Comparison of ENCODE assay signal across 18 cellular contexts in the genomic region with DNA sequence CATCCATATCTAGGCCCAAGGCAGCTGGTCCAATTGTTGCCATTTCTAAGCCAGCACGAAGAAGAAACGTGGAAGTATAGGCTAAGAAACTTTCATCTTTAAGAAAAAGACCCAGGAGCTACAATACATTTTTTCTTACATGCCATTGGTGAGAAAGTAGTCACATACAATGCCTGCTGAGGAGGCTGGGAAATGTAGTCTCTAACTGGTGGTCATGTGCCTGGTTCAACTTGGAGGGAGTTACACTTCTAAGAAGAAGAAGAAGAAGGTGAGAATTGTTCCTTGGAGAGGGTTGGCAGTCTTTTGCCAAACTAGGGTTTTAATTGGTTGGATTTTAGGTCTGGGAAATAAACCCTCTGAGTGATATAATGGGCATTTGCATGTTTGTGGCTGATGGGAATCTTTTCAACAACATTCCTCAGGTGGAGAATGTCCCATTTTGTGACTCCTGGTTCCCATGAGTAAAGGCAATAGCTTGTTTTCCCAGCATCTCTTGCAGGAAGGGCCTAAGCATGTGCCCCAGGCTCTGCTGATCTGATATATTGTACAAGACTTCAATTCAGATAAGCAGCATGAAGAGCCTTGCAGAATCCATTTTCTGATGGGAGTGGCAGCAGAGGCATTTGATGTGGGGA.
"Had no signal": no experiment of that assay in that cellular context is flagged by ENCODE, and none has a peak within 500 bp of the region (broad histone marks: within the 10 kb centered on the region; RNA-seq: fewer than 3 reads in every experiment).

No MANE protein-coding gene starts in this region.

- DNase-seq: activated CD4-positive, alpha-beta T cell treated with anti-CD3 and anti-CD28 coated beads, Interleukin-2, amount 50 U/mL, for 1 hour; activated CD8-positive, alpha-beta memory T cell treated with anti-CD3 and anti-CD28 coated beads for 24 hours; activated naive CD4-positive, alpha-beta T cell; activated naive CD8-positive, alpha-beta T cell treated with anti-CD3 and anti-CD28 coated beads, Interleukin-2, amount 10 ng/mL, durations not matched to agents 7 days and 5 days; anterior cingulate cortex; dorsolateral prefrontal cortex; erythroblast; left lung; mammary epithelial cell; mucosa of descending colon; naive thymus-derived CD8-positive, alpha-beta T cell; pancreas; stimulated activated CD4-positive, alpha-beta T cell treated with anti-CD3 and anti-CD28 coated beads, Interleukin-12 subunit alpha, Interleukin-12 subunit beta, amount 100 ng/mL, for 4 hours; stimulated activated CD4-positive, alpha-beta T cell treated with anti-CD3 and anti-CD28 coated beads, Interleukin-2, amount 100 ng/mL, for 24 hours had no signal

- ATAC-seq: activated CD4-positive, CD25-positive, alpha-beta regulatory T cell treated with anti-CD3 and anti-CD28 coated beads, Interleukin-2, amount 50 U/mL, for 24 hours; gastroesophageal sphincter; mucosa of descending colon; naive thymus-derived CD8-positive, alpha-beta T cell; pancreas; stimulated activated effector memory CD8-positive, alpha-beta T cell treated with anti-CD3 and anti-CD28 coated beads, Interleukin-12 subunit alpha, Interleukin-12 subunit beta, amount 100 ng/mL, for 72 hours had no signal

- H3K9me3 Mint-ChIP-seq: activated naive CD8-positive, alpha-beta T cell treated with anti-CD3 and anti-CD28 coated beads, Interleukin-2, amount 10 ng/mL, durations not matched to agents 7 days and 5 days; stimulated activated effector memory CD8-positive, alpha-beta T cell treated with anti-CD3 and anti-CD28 coated beads, Interleukin-12 subunit alpha, Interleukin-12 subunit beta, amount 100 ng/mL, for 72 hours had no signal

- H3K4me3 Mint-ChIP-seq: activated naive CD8-positive, alpha-beta T cell treated with anti-CD3 and anti-CD28 coated beads, Interleukin-2, amount 10 ng/mL, durations not matched to agents 7 days and 5 days; naive thymus-derived CD8-positive, alpha-beta T cell; stimulated activated effector memory CD8-positive, alpha-beta T cell treated with anti-CD3 and anti-CD28 coated beads, Interleukin-12 subunit alpha, Interleukin-12 subunit beta, amount 100 ng/mL, for 72 hours; T-helper 2 cell treated with Interferon-gamma antibody and Interleukin-4, amounts not matched to agents 5 μg/mL and 100 μg/mL, for 36 hours had no signal

- H3K36me3 Mint-ChIP-seq: naive thymus-derived CD8-positive, alpha-beta T cell had no signal

- H3K27me3 Mint-ChIP-seq: activated naive CD8-positive, alpha-beta T cell treated with anti-CD3 and anti-CD28 coated beads, Interleukin-2, amount 10 ng/mL, durations not matched to agents 7 days and 5 days; naive thymus-derived CD8-positive, alpha-beta T cell had no signal

- H3K27ac Mint-ChIP-seq: activated naive CD8-positive, alpha-beta T cell treated with anti-CD3 and anti-CD28 coated beads, Interleukin-2, amount 10 ng/mL, durations not matched to agents 7 days and 5 days; stimulated activated effector memory CD8-positive, alpha-beta T cell treated with anti-CD3 and anti-CD28 coated beads, Interleukin-12 subunit alpha, Interleukin-12 subunit beta, amount 100 ng/mL, for 72 hours; T-helper 2 cell treated with Interferon-gamma antibody and Interleukin-4, amounts not matched to agents 5 μg/mL and 100 μg/mL, for 36 hours had no signal
